In the genomic region with DNA sequence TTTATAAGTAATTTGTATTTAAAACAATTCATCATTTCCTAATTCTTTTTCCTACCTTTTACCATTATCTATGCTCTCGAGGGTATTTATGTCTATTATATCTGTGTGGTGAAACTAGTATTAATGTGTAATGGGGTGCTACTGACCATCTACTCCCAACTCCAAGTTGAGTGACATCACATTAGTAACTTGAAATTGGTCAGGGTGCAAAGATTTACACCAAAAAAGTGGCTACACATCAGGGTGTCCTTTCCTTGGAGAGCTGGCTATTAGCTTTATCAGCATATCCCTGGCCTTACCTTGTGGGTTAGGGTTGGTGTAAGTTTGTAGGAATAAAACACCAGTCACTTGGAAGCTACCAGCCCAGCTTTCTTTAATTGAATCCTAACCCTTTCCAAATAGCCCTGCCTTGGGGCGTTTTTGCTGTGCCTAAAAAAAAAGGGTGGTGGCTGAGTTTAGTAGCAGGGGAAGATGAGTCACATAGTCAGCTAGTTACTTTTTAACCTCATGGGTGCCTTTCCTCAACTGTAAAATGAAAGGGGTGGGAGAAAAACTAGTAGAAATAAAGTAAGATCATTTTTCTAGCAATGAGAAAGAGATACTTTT, we compare ENCODE assay signal across 8 cellular contexts. TPM values are rescaled to one million over a fixed set of nuclear protein-coding genes. Genes with fewer than 3 reads are reported as not detected.
DNase-seq lines count a peak whose midpoint lies in the region; ATAC-seq and TF ChIP-seq lines count a peak whose summit lies in the region.

No MANE protein-coding gene starts in this region.

- H3K27me3 Mint-ChIP-seq in activated T-helper 17 cell treated with anti-CD3 and anti-CD28 coated beads, Interleukin-2, amount 50 U/mL, for 72 hours: no peaks in the 10 kb centered on the region

- BruUV-seq in OCI-LY7 (replicated peaks; lab: Mats Ljungman, UMichigan): no TSS peak

- H3K9me3 ChIP-seq in OCI-LY7 (ENCODE audit: low read length): no peaks in the 10 kb centered on the region

- peak; percentile 72 for DNase-seq in AG08395 (ENCODE audit: low spot score)
- peak; percentile 65 for DNase-seq in kidney epithelial cell (ENCODE audit: low read depth)
- no peak for DNase-seq in Ammon's horn (ENCODE audit: low spot score)
- DNase-seq in GM19238 (ENCODE audit: insufficient read length, low spot score): no peak
- DNase-seq in OCI-LY7 (ENCODE audit: low spot score): no peak

- H3K79me2 ChIP-seq in OCI-LY7 (ENCODE audit: insufficient read depth, low read depth, low read length): no peaks in the 10 kb centered on the region

- H3K4me1 Mint-ChIP-seq in activated T-helper 17 cell treated with anti-CD3 and anti-CD28 coated beads, Interleukin-2, amount 50 U/mL, for 72 hours: peaks cover 12% of the 10 kb centered on the region

- no peak overlapping the region for H3K27ac Mint-ChIP-seq in activated T-helper 17 cell treated with anti-CD3 and anti-CD28 coated beads, Interleukin-2, amount 50 U/mL, for 72 hours

- TF ChIP-seq CTCF in kidney epithelial cell (IDR thresholded peaks at IDR 0.05; ENCODE audit: insufficient read depth, low read length, poor library complexity, severe bottlenecking) (no peak), OCI-LY7 (conservative IDR thresholded peaks at IDR 0.05; ENCODE audit: low read length) (no peak)

- H3K4me3 ChIP-seq in kidney epithelial cell (ENCODE audit: low read depth, low read length) (no peak overlapping the region), OCI-LY7 (ENCODE audit: low read depth, low read length, poor library complexity, severe bottlenecking) (no peak overlapping the region)

- POLR2A ChIA-PET in OCI-LY7 (lab: Charles Lee): interaction anchor here (0.9 kb wide), 1 partner anchor 23 kb away, joined by 3 read pairs; no protein-coding TSS in a partner anchor

- intact Hi-C loops in OCI-LY7 (cut with micrococcal nuclease; ENCODE audit: unreplicated experiment): no loop called here

- H3K9me2 ChIP-seq in OCI-LY7 (ENCODE audit: insufficient read depth, low read length): no peaks in the 10 kb centered on the region

- peak; percentile 77 for ATAC-seq in HG02759 (IDR thresholded peaks at IDR 0.05; ENCODE audit: unreplicated experiment)
- peak; percentile 76 for ATAC-seq in activated T-helper 17 cell treated with anti-CD3 and anti-CD28 coated beads, Interleukin-2, amount 50 U/mL, for 72 hours (replicated peaks)
- ATAC-seq in GM18867 (IDR thresholded peaks at IDR 0.05; ENCODE audit: unreplicated experiment): no peak

- no peak overlapping the region for H3K4me2 ChIP-seq in OCI-LY7 (ENCODE audit: low read length)

- H3K27me3 ChIP-seq in kidney epithelial cell (ENCODE audit: control insufficient read depth, insufficient read depth, low read length): no peaks in the 10 kb centered on the region

- H2AFZ ChIP-seq in OCI-LY7 (ENCODE audit: low read length): no peak overlapping the region

- H3K36me3 ChIP-seq in kidney epithelial cell (ENCODE audit: control insufficient read depth, insufficient read depth, low read length): peaks cover 2% of the 10 kb centered on the region
- H3K36me3 ChIP-seq in OCI-LY7 (ENCODE audit: insufficient read depth, low read length): no peaks in the 10 kb centered on the region

- no peak overlapping the region for H3K27ac ChIP-seq in OCI-LY7 (ENCODE audit: low read depth, low read length, poor library complexity, severe bottlenecking)

- H3K4me1 ChIP-seq in OCI-LY7 (ENCODE audit: insufficient read depth, low read length, poor library complexity, severe bottlenecking): no peaks in the 10 kb centered on the region

- H4K20me1 ChIP-seq in OCI-LY7 (ENCODE audit: insufficient read depth, low read length): no peaks in the 10 kb centered on the region

- H3K4me3 Mint-ChIP-seq in activated T-helper 17 cell treated with anti-CD3 and anti-CD28 coated beads, Interleukin-2, amount 50 U/mL, for 72 hours: no peak overlapping the region

- CTCF ChIA-PET in OCI-LY7 (lab: Charles Lee; ENCODE audit: unreplicated experiment): no interaction called here

- H3K36me3 Mint-ChIP-seq in activated T-helper 17 cell treated with anti-CD3 and anti-CD28 coated beads, Interleukin-2, amount 50 U/mL, for 72 hours (ENCODE audit: low read depth): peaks cover 6% of the 10 kb centered on the region

- H3K9me3 Mint-ChIP-seq in activated T-helper 17 cell treated with anti-CD3 and anti-CD28 coated beads, Interleukin-2, amount 50 U/mL, for 72 hours: no peaks in the 10 kb centered on the region

RNA-seq across cellular contexts. Expression of a gene that starts 14.0 kb away (rescaled TPM):
- total RNA-seq in activated T-helper 17 cell treated with anti-CD3 and anti-CD28 coated beads, Interleukin-2, amount 50 U/mL, for 72 hours: 10 to 100 TPM; 31.5 to 33.0 TPM
- 73.6 and 93.5 TPM in 2 replicates for total RNA-seq in kidney epithelial cell
- total RNA-seq in OCI-LY7 (2014; rRNA removed; shearing (Covaris generic)): 0.38 and 0.72 TPM in 2 replicates
- total RNA-seq in OCI-LY7 (2022): 3.5 and 3.6 TPM in 2 replicates

Comparison
In these comparisons a context has a peak if more than half of its experiments do, and no peak if none do; other contexts are left out.
1. DNase-seq: peak in AG08395 (single experiment) and kidney epithelial cell (single experiment); none in Ammon's horn (single experiment), GM19238 (single experiment) and OCI-LY7 (single experiment).
2. RNA of a gene that starts 14.0 kb away (total RNA-seq): 73.6 to 93.5 TPM in kidney epithelial cell and 31.5 to 33.0 TPM in activated T-helper 17 cell treated with anti-CD3 and anti-CD28 coated beads, Interleukin-2, amount 50 U/mL, for 72 hours; 0.38 to 3.6 TPM in OCI-LY7; every median in the first group is over 4 times any median in the second.